In genomic region chr1:247171875-247172563, GRCh38 we compare ENCODE assay signal across 8 cellular contexts. TPM values are rescaled to one million over a fixed set of nuclear protein-coding genes. Genes with fewer than 3 reads are reported as not detected.
DNase-seq lines count a peak whose midpoint lies in the region; ATAC-seq and TF ChIP-seq lines count a peak whose summit lies in the region.
"Not testable (repeated sequence)": the region's sequence is repeated elsewhere in the genome, so short reads cannot be mapped to it uniquely, and the experiment has no call there.

ZNF124 (minus strand) TSS chr1:247172020; CDS start chr1:247171877, 143 bp downstream.

- not testable (repeated sequence) for H3K9ac ChIP-seq in H9 (ENCODE audit: extremely low read depth, insufficient read length, low read length)

- H2BK20ac ChIP-seq in H9 (ENCODE audit: low read depth, low read length, poor library complexity, severe bottlenecking): not testable (repeated sequence)

- not testable (repeated sequence) for H3K9me2 ChIP-seq in OCI-LY7 (ENCODE audit: insufficient read depth, low read length)

- ATAC-seq in GM18861 (IDR thresholded peaks at IDR 0.05; ENCODE audit: unreplicated experiment) (peak; percentile 92), HG03457 (IDR thresholded peaks at IDR 0.05; ENCODE audit: unreplicated experiment) (peak; percentile 99), gastroesophageal sphincter (peak; percentile 99)

- WGBS in H9 (ENCODE audit: extremely low coverage, insufficient read length, low lambda C conversion rate): no CpG with 5 or more reads among the region's 28 CpGs
- 24 to 43% methylated on average over 3 of the region's 28 CpGs for WGBS in gastroesophageal sphincter (ENCODE audit: low coverage in 1 of 2), 2 donors

- not testable (repeated sequence) for H4K5ac ChIP-seq in H9 (ENCODE audit: insufficient read length, low read depth, low read length)

- TF ChIP-seq POLR2A in gastroesophageal sphincter (IDR thresholded peaks at IDR 0.05); uterus (IDR thresholded peaks at IDR 0.05): not testable (repeated sequence)

- H3K4me1 Mint-ChIP-seq in H9: peaks cover 15 to 17% of the 10 kb centered on the region in 2 experiments
- not testable (repeated sequence) for H3K4me1 Mint-ChIP-seq in activated T-helper 2 cell treated with anti-CD3 and anti-CD28 coated beads, Interferon-gamma antibody, Interleukin-2, Interleukin-4, amounts not matched to agents 10 μg/mL and 5 μg/mL and 100 μg/mL, durations not matched to agents 14 hours and 24 hours and 36 hours (ENCODE audit: low read depth); nephron

- not testable (repeated sequence) for H3K27me3 Mint-ChIP-seq in H9 (ENCODE audit: low read depth); activated T-helper 2 cell treated with anti-CD3 and anti-CD28 coated beads, Interferon-gamma antibody, Interleukin-2, Interleukin-4, amounts not matched to agents 10 μg/mL and 5 μg/mL and 100 μg/mL, durations not matched to agents 14 hours and 24 hours and 36 hours (ENCODE audit: low read depth); nephron (ENCODE audit: low read depth)

- not testable (repeated sequence) for H3K14ac ChIP-seq in H9 (ENCODE audit: insufficient read depth, low read length)

- H3K18ac ChIP-seq in H9 (ENCODE audit: insufficient read length, low read depth, low read length): not testable (repeated sequence)

- H3K79me2 ChIP-seq in H9 (ENCODE audit: insufficient read depth, low read length) (peaks cover 20% of the 10 kb centered on the region; the same call in 1 of the 2 replicates), OCI-LY7 (ENCODE audit: insufficient read depth, low read depth, low read length) (peaks cover 30% of the 10 kb centered on the region)

- peak within 1 kb of the TSS in 1 of 2 experiments; percentile 55; a peak in 1 of 5 replicates for H3K4me3 Mint-ChIP-seq in H9
- H3K4me3 Mint-ChIP-seq in activated T-helper 2 cell treated with anti-CD3 and anti-CD28 coated beads, Interferon-gamma antibody, Interleukin-2, Interleukin-4, amounts not matched to agents 10 μg/mL and 5 μg/mL and 100 μg/mL, durations not matched to agents 14 hours and 24 hours and 36 hours (ENCODE audit: low read depth): not testable (repeated sequence)
- H3K4me3 Mint-ChIP-seq in nephron: peak within 1 kb of the TSS in 2 of 3 experiments; percentile 43 to 49

- H3K9me3 ChIP-seq in H9 (ENCODE audit: control insufficient read depth, low read depth, low read length); gastroesophageal sphincter; uterus: not testable (repeated sequence)
- H3K9me3 ChIP-seq in OCI-LY7 (ENCODE audit: low read length): peaks cover 13% of the 10 kb centered on the region; the same call in 1 of the 2 replicates

- H3K4me1 ChIP-seq in H9 (ENCODE audit: insufficient read depth, low read length); OCI-LY7 (ENCODE audit: insufficient read depth, low read length, poor library complexity, severe bottlenecking); gastroesophageal sphincter; uterus: not testable (repeated sequence)

- H3K23me2 ChIP-seq in H9 (ENCODE audit: insufficient read length, low read depth, low read length, poor library complexity, severe bottlenecking): not testable (repeated sequence)

- POLR2A ChIA-PET in OCI-LY7 (lab: Charles Lee): not testable (repeated sequence)

- not testable (repeated sequence) for H3K27ac ChIP-seq in H9 (ENCODE audit: insufficient read length, low read depth, low read length); OCI-LY7 (ENCODE audit: low read depth, low read length, poor library complexity, severe bottlenecking); gastroesophageal sphincter; uterus

- H4K20me1 ChIP-seq in H9 (ENCODE audit: control insufficient read depth, insufficient read depth, insufficient read length); OCI-LY7 (ENCODE audit: insufficient read depth, low read length): not testable (repeated sequence)

- not testable (repeated sequence) for H3K4ac ChIP-seq in H9 (ENCODE audit: low read depth, low read length)

- H4K8ac ChIP-seq in H9 (replicated peaks; ENCODE audit: insufficient read length, low read depth, low read length): not testable (repeated sequence)

- H3K4me2 ChIP-seq in H9 (ENCODE audit: insufficient read depth, insufficient read length, low read length): not testable (repeated sequence)
- H3K4me2 ChIP-seq in OCI-LY7 (ENCODE audit: low read length): 0 out of 2 replicates have a peak within 1 kb of the TSS, but pooled peaks have one; percentile 36

- not testable (repeated sequence) for H2BK12ac ChIP-seq in H9 (ENCODE audit: insufficient read length, low read depth, low read length)

- not testable (repeated sequence) for H2BK5ac ChIP-seq in H9 (ENCODE audit: insufficient read length, low read length)

- BruUV-seq in OCI-LY7 (replicated peaks; lab: Mats Ljungman, UMichigan): not testable (repeated sequence)

- not testable (repeated sequence) for H3K79me1 ChIP-seq in H9 (ENCODE audit: insufficient read depth, low read depth, low read length, poor library complexity, severe bottlenecking)

- H3K56ac ChIP-seq in H9 (ENCODE audit: insufficient read length, low read depth, low read length): not testable (repeated sequence)

- H3K9me3 Mint-ChIP-seq in H9 (peaks cover 0 to 24% of the 10 kb centered on the region in 2 experiments; a peak in 4 of 5 replicates), nephron (peaks cover 15% of the 10 kb centered on the region)
- peaks cover 26% of the 10 kb centered on the region for H3K9me3 Mint-ChIP-seq in activated T-helper 2 cell treated with anti-CD3 and anti-CD28 coated beads, Interferon-gamma antibody, Interleukin-2, Interleukin-4, amounts not matched to agents 10 μg/mL and 5 μg/mL and 100 μg/mL, durations not matched to agents 14 hours and 24 hours and 36 hours

- H3K27ac Mint-ChIP-seq in H9; activated T-helper 2 cell treated with anti-CD3 and anti-CD28 coated beads, Interferon-gamma antibody, Interleukin-2, Interleukin-4, amounts not matched to agents 10 μg/mL and 5 μg/mL and 100 μg/mL, durations not matched to agents 14 hours and 24 hours and 36 hours; nephron: not testable (repeated sequence)

- H3T11ph ChIP-seq in H9 (ENCODE audit: low read length): not testable (repeated sequence)

- not testable (repeated sequence) for H3K4me3 ChIP-seq in OCI-LY7 (ENCODE audit: low read depth, low read length, poor library complexity, severe bottlenecking); gastroesophageal sphincter; uterus

- H3K36me3 Mint-ChIP-seq in H9 (ENCODE audit: insufficient read depth in 1 of 3, low read depth in 3 of 3) (peaks cover 12 to 29% (median 22%) of the 10 kb centered on the region in 3 experiments; a peak in 6 of 7 replicates), nephron (ENCODE audit: low read depth) (peaks cover 29% of the 10 kb centered on the region)
- peaks cover 27% of the 10 kb centered on the region for H3K36me3 Mint-ChIP-seq in activated T-helper 2 cell treated with anti-CD3 and anti-CD28 coated beads, Interferon-gamma antibody, Interleukin-2, Interleukin-4, amounts not matched to agents 10 μg/mL and 5 μg/mL and 100 μg/mL, durations not matched to agents 14 hours and 24 hours and 36 hours (ENCODE audit: low read depth)

- not testable (repeated sequence) for H2BK15ac ChIP-seq in H9 (ENCODE audit: low read depth, low read length)

- not testable (repeated sequence) for TF ChIP-seq CTCF in H9 (conservative IDR thresholded peaks at IDR 0.05); OCI-LY7 (conservative IDR thresholded peaks at IDR 0.05; ENCODE audit: low read length); gastroesophageal sphincter (IDR thresholded peaks at IDR 0.05); nephron (IDR thresholded peaks at IDR 0.05; ENCODE audit: unreplicated experiment in 3 of 3); uterus (IDR thresholded peaks at IDR 0.05)

- not testable (repeated sequence) for DNase-seq in H9; activated T-helper 2 cell treated with anti-CD3 and anti-CD28 coated beads, Interferon-gamma antibody, Interleukin-2, Interleukin-4, amounts not matched to agents 10 μg/mL and 5 μg/mL and 100 μg/mL, durations not matched to agents 14 hours and 24 hours and 36 hours (ENCODE audit: low spot score); uterus
- peak; percentile 29 for DNase-seq in OCI-LY7 (ENCODE audit: low spot score)

- not testable (repeated sequence) for H2AFZ ChIP-seq in H9 (ENCODE audit: low read length); OCI-LY7 (ENCODE audit: low read length)

- CTCF ChIA-PET in OCI-LY7 (lab: Charles Lee; ENCODE audit: unreplicated experiment): not testable (repeated sequence)

- H3K27me3 ChIP-seq in H9 (ENCODE audit: insufficient read depth, low read length); gastroesophageal sphincter; uterus: not testable (repeated sequence)

- not testable (repeated sequence) for H3K23ac ChIP-seq in H9 (ENCODE audit: insufficient read length, low read depth, low read length)

- H2BK120ac ChIP-seq in H9 (ENCODE audit: low read depth, low read length, poor library complexity, severe bottlenecking): not testable (repeated sequence)

- not testable (repeated sequence) for H2AK5ac ChIP-seq in H9 (ENCODE audit: insufficient read length, low read length)

- TF ChIP-seq EP300 in gastroesophageal sphincter (IDR thresholded peaks at IDR 0.05): not testable (repeated sequence)

- intact Hi-C loops in OCI-LY7 (cut with micrococcal nuclease; ENCODE audit: unreplicated experiment); activated T-helper 2 cell treated with anti-CD3 and anti-CD28 coated beads, Interferon-gamma antibody, Interleukin-2, Interleukin-4, amounts not matched to agents 10 μg/mL and 5 μg/mL and 100 μg/mL, durations not matched to agents 14 hours and 24 hours and 36 hours (cut with micrococcal nuclease); uterus (cut with DNase I; ENCODE audit: low total_unique reads): not testable (repeated sequence)

- peaks cover 22% of the 10 kb centered on the region for H3K36me3 ChIP-seq in OCI-LY7 (ENCODE audit: insufficient read depth, low read length)
- H3K36me3 ChIP-seq in gastroesophageal sphincter, uterus: not testable (repeated sequence)

- not testable (repeated sequence) for H4K91ac ChIP-seq in H9 (ENCODE audit: insufficient read length, low read depth, low read length)

RNA-seq across cellular contexts. Expression of gene ZNF124, which starts in this region (rescaled TPM):
- 50.6 and 50.9 TPM in 2 replicates for total RNA-seq in H9 (2021)
- total RNA-seq in OCI-LY7 (2014; rRNA removed; shearing (Covaris generic)): 24.7 and 29.0 TPM in 2 replicates
- 32.9 and 33.3 TPM in 2 replicates for total RNA-seq in OCI-LY7 (2022)
- 14.0 and 16.9 TPM in 2 replicates for total RNA-seq in activated T-helper 2 cell treated with anti-CD3 and anti-CD28 coated beads, Interferon-gamma antibody, Interleukin-2, Interleukin-4, amounts not matched to agents 10 μg/mL and 5 μg/mL and 100 μg/mL, durations not matched to agents 14 hours and 24 hours and 36 hours
- 10 to 100 TPM; 22.6 to 58.1 (median 46.8) TPM for total RNA-seq in gastroesophageal sphincter
- total RNA-seq in uterus: 100 to 1,000 TPM in 3 of 4 donors, 10 to 100 TPM in 1; 64.8 to 184 (median 143) TPM
